Comparison of ENCODE assay signal across 8 cellular contexts in the genomic region with DNA sequence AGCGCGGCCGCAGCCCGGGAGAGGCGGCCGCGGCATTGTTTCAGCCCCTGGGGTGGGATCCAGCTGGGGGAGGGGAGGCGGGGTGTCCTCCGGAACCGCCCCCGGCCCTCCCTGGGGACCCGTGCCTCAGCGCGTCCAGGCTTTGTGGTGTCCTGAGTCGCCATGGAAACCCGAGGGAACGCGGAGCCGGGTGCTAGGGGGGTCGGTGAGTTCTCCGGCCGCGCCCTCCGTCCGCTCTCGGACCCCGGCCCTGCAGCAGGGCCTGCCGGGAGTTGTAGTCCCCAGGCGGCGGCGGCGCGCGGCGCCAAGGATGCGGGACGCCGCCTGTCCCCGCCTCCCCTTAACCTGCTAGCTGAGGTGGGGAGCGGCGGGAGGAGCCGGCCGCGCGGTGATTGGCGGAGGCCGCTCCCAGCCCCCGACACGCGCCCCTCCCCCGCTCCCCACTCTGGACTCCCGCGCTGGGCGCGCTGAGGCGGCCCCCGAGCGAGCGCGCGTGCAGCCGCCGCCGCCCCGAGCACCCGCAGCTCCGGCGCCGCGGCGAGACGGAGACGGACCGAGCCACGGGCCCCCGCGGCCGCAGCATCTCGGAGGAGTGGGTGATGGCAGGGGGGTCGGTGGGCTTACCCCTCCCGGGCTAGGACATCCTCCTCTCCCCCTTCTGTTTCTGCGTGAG. TPM values are rescaled to one million over a fixed set of nuclear protein-coding genes. Genes with fewer than 3 reads are reported as not detected.
DNase-seq lines count a peak whose midpoint lies in the region; ATAC-seq, FAIRE-seq and TF ChIP-seq lines count a peak whose summit lies in the region.

DPYSL5 (plus strand) TSS at position 470 of the 673 bp plus-strand sequence. CDS start 50,368 bp downstream, outside the sequence.

- DNase-seq in activated CD8-positive, alpha-beta memory T cell treated with anti-CD3 and anti-CD28 coated beads for 24 hours = peak; percentile 62
- DNase-seq in activated CD8-positive, alpha-beta memory T cell treated with anti-CD3 and anti-CD28 coated beads, Interleukin-2, amount 50 U/mL, for 4 hours = no peak
- DNase-seq in NCI-H510A treated with DMSO at 0.1 percent for 48 hours (lab: John Stamatoyannopoulos, UW) (peak; percentile 82), astrocyte (ENCODE audit: low read depth) (no peak), upper lobe of right lung (no peak), uterus (no peak)

- H3K4me3 ChIP-seq in astrocyte (ENCODE audit: insufficient read depth, low read depth, low read length) (peak within 1 kb of the TSS; percentile 39), mesodermal cell (ENCODE audit: extremely low read depth, insufficient read depth, low read length, poor library complexity, severe bottlenecking) (peak within 1 kb of the TSS; percentile 63), upper lobe of right lung (peak within 1 kb of the TSS; percentile 19), uterus (peak within 1 kb of the TSS in 1 of 2 donors; percentile 31)

- ATAC-seq in upper lobe of right lung = no peak
- ATAC-seq in GM19467 (IDR thresholded peaks at IDR 0.05; ENCODE audit: unreplicated experiment) = no peak

- H3K36me3 Mint-ChIP-seq in astrocyte (ENCODE audit: low read depth, unreplicated experiment) = no peaks in the 10 kb centered on the region

- H3K4me1 ChIP-seq in astrocyte (ENCODE audit: insufficient read depth, low read length) (peaks cover 7% of the 10 kb centered on the region), mesodermal cell (ENCODE audit: control insufficient read depth, insufficient read depth, low read length, poor library complexity, severe bottlenecking) (peaks cover 8% of the 10 kb centered on the region), upper lobe of right lung (peaks cover 29% of the 10 kb centered on the region), uterus (peaks cover 0 to 23% of the 10 kb centered on the region in 2 donors)

- WGBS in mesodermal cell (ENCODE audit: insufficient coverage in 2 of 2), 2 experiments = 0% methylated on average over 31 to 68 of the region's 82 CpGs

- no peak within 1 kb of the TSS for H3K9ac ChIP-seq in astrocyte (ENCODE audit: low read length)

- TF ChIP-seq POLR2A in uterus (IDR thresholded peaks at IDR 0.05) = no peak

- no peak for FAIRE-seq in astrocyte (lab: Jason Lieb, UNC)

- H3K27me3 Mint-ChIP-seq in astrocyte (ENCODE audit: low read depth, unreplicated experiment) = peaks cover 65% of the 10 kb centered on the region

- H3K4me2 ChIP-seq in astrocyte (ENCODE audit: low read length) = peak within 1 kb of the TSS; percentile 73

- H3K27ac ChIP-seq in astrocyte (ENCODE audit: low read depth, low read length) = no peak within 1 kb of the TSS
- H3K27ac ChIP-seq in mesodermal cell (ENCODE audit: low read depth, low read length, severe bottlenecking) = no peak within 1 kb of the TSS
- no peak within 1 kb of the TSS for H3K27ac ChIP-seq in upper lobe of right lung
- H3K27ac ChIP-seq in uterus = no peak within 1 kb of the TSS

- H2AFZ ChIP-seq in astrocyte (ENCODE audit: low read depth, low read length) = peak within 1 kb of the TSS; percentile 41

- H3K36me3 ChIP-seq in astrocyte (ENCODE audit: insufficient read depth, low read length) = no peaks in the 10 kb centered on the region
- no peaks in the 10 kb centered on the region for H3K36me3 ChIP-seq in mesodermal cell (ENCODE audit: control insufficient read depth, insufficient read depth, low read length)
- no peaks in the 10 kb centered on the region for H3K36me3 ChIP-seq in upper lobe of right lung
- no peaks in the 10 kb centered on the region for H3K36me3 ChIP-seq in uterus

- no peaks in the 10 kb centered on the region for H4K20me1 ChIP-seq in astrocyte (ENCODE audit: insufficient read depth, low read length)

- H3K27me3 ChIP-seq in astrocyte (ENCODE audit: insufficient read depth, low read length) (peaks cover 66% of the 10 kb centered on the region), upper lobe of right lung (peaks cover 81% of the 10 kb centered on the region), uterus (peaks cover 33 to 41% of the 10 kb centered on the region in 2 donors)

- no peaks in the 10 kb centered on the region for H3K79me2 ChIP-seq in astrocyte (ENCODE audit: insufficient read depth, low read length)

- H3K4me1 Mint-ChIP-seq in astrocyte (ENCODE audit: low read depth, unreplicated experiment) = peaks cover 2% of the 10 kb centered on the region

- no peaks in the 10 kb centered on the region for H3K9me3 Mint-ChIP-seq in astrocyte (ENCODE audit: unreplicated experiment)

- TF ChIP-seq CTCF in astrocyte (IDR thresholded peaks at IDR 0.05; ENCODE audit: insufficient read depth, low read depth, low read length) = no peak
- no peak for TF ChIP-seq CTCF in upper lobe of right lung (IDR thresholded peaks at IDR 0.05)
- TF ChIP-seq CTCF in uterus (IDR thresholded peaks at IDR 0.05) = no peak

- intact Hi-C loops in upper lobe of right lung (cut with DNase I) (loop anchor here (5.0 kb wide), 1 partner anchor 95 kb away; no protein-coding TSS in a partner anchor), uterus (cut with DNase I; ENCODE audit: low total_unique reads) (loop anchor here (5.0 kb wide), 1 partner anchor 95 kb away; no protein-coding TSS in a partner anchor)

- H3K4me3 Mint-ChIP-seq in astrocyte (ENCODE audit: unreplicated experiment) = peak within 1 kb of the TSS; percentile 72

- H3K9me3 ChIP-seq in astrocyte (ENCODE audit: insufficient read depth, low read depth, low read length) = peaks cover 2% of the 10 kb centered on the region
- H3K9me3 ChIP-seq in mesodermal cell (ENCODE audit: control insufficient read depth, low read length) = no peaks in the 10 kb centered on the region
- H3K9me3 ChIP-seq in upper lobe of right lung = no peaks in the 10 kb centered on the region
- H3K9me3 ChIP-seq in uterus = no peaks in the 10 kb centered on the region

- H3K27ac Mint-ChIP-seq in astrocyte (ENCODE audit: unreplicated experiment) = no peak within 1 kb of the TSS

RNA-seq across cellular contexts. Expression of gene DPYSL5, which starts in this region (rescaled TPM):
- total RNA-seq in astrocyte = 1.2 and 2.9 TPM in 2 replicates
- polyA plus RNA-seq in mesodermal cell (2013, experiment 1 of 2) = 7.2 TPM
- polyA plus RNA-seq in mesodermal cell (2013, experiment 2 of 2) = 5.5 TPM
- not detected for total RNA-seq in upper lobe of right lung
- 1 to 10 TPM in 1 of 4 donors, not detected in 3; 1.8 TPM for total RNA-seq in uterus

Comparison
In these comparisons a context has a peak if more than half of its experiments do, and no peak if none do; other contexts are left out.
1. DNase-seq: peak in activated CD8-positive, alpha-beta memory T cell treated with anti-CD3 and anti-CD28 coated beads for 24 hours (single experiment) and NCI-H510A treated with DMSO at 0.1 percent for 48 hours (single experiment); none in activated CD8-positive, alpha-beta memory T cell treated with anti-CD3 and anti-CD28 coated beads, Interleukin-2, amount 50 U/mL, for 4 hours (single experiment), astrocyte (single experiment), upper lobe of right lung (single experiment) and uterus (0 of 2).